10 cellular contexts compared by ENCODE assay signal in genomic region chr18:45688834-45689233, GRCh38. TPM values are rescaled to one million over a fixed set of nuclear protein-coding genes. Genes with fewer than 3 reads are reported as not detected.
DNase-seq lines count a peak whose midpoint lies in the region; ATAC-seq and TF ChIP-seq lines count a peak whose summit lies in the region.
"Had no signal": no experiment of that assay in that cellular context is flagged by ENCODE, and none has a peak within 500 bp of the region (broad histone marks: within the 10 kb centered on the region; RNA-seq: fewer than 3 reads in every experiment).

No MANE protein-coding gene starts in this region.

- H3K36me3 Mint-ChIP-seq in CD4-positive, CD25-positive, alpha-beta regulatory T cell = peaks cover 17% of the 10 kb centered on the region
- H3K36me3 Mint-ChIP-seq in activated T-cell treated with anti-CD3 and anti-CD28 coated beads, Interleukin-2, amount 50 U/mL, for 24 hours (ENCODE audit: low read depth) = no peaks in the 10 kb centered on the region
- H3K36me3 Mint-ChIP-seq in neural progenitor cell = no peaks in the 10 kb centered on the region

- peaks cover 7% of the 10 kb centered on the region for H3K36me3 ChIP-seq in CD4-positive, CD25-positive, alpha-beta regulatory T cell (ENCODE audit: control insufficient read depth, insufficient read depth, low read length)
- H3K36me3 ChIP-seq in neural progenitor cell (no peaks in the 10 kb centered on the region), esophagus squamous epithelium (no peaks in the 10 kb centered on the region)
- H3K36me3 ChIP-seq: ascending aorta had no signal

- no peak overlapping the region for H2AFZ ChIP-seq in neural progenitor cell (replicated peaks)

- peak overlapping the region; percentile 93 to 98 (median 96) for H3K27ac Mint-ChIP-seq in CD4-positive, CD25-positive, alpha-beta regulatory T cell
- H3K27ac Mint-ChIP-seq in activated T-cell treated with anti-CD3 and anti-CD28 coated beads, Interleukin-2, amount 50 U/mL, for 24 hours = peak overlapping the region; percentile 9
- peak overlapping the region; percentile 8 for H3K27ac Mint-ChIP-seq in neural progenitor cell

- no peaks in the 10 kb centered on the region for H4K20me1 ChIP-seq in neural progenitor cell (ENCODE audit: low read depth)

- intact Hi-C loops in esophagus squamous epithelium (cut with DNase I) = loop anchor here (10.0 kb wide), 1 partner anchor 196 kb away; no protein-coding TSS in a partner anchor

- WGBS in esophagus squamous epithelium, 2 donors = 50 to 74% methylated on average over 4 of the region's 4 CpGs

- DNase-seq in CD4-positive, CD25-positive, alpha-beta regulatory T cell = peak; percentile 13 to 81 (median 56)
- peak; percentile 58 for DNase-seq in NB4 (ENCODE audit: low read depth)
- DNase-seq in activated T-cell treated with anti-CD3 and anti-CD28 coated beads, Interleukin-2, amount 50 U/mL, for 24 hours = peak; percentile 68
- no peak for DNase-seq in neural progenitor cell (ENCODE audit: low spot score)
- no peak for DNase-seq in omental fat pad (ENCODE audit: low spot score)
- DNase-seq in amniotic stem cell (lab: John Stamatoyannopoulos, UW) = no peak
- DNase-seq in esophagus squamous epithelium (lab: John Stamatoyannopoulos, UW) = no peak
- DNase-seq: NCI-H1092 treated with DMSO at 0.1 percent for 48 hours had no signal

- peaks cover 22 to 76% (median 59%) of the 10 kb centered on the region in 4 donors for H3K4me1 Mint-ChIP-seq in CD4-positive, CD25-positive, alpha-beta regulatory T cell
- peaks cover 61% of the 10 kb centered on the region for H3K4me1 Mint-ChIP-seq in activated T-cell treated with anti-CD3 and anti-CD28 coated beads, Interleukin-2, amount 50 U/mL, for 24 hours (ENCODE audit: low read depth)
- peaks cover 21% of the 10 kb centered on the region for H3K4me1 Mint-ChIP-seq in neural progenitor cell

- H3K79me2 ChIP-seq in neural progenitor cell (ENCODE audit: low read depth) = no peaks in the 10 kb centered on the region

- TF ChIP-seq POLR2A in NB4 (IDR thresholded peaks at IDR 0.05; ENCODE audit: extremely low read depth, insufficient read length) (no peak), esophagus squamous epithelium (IDR thresholded peaks at IDR 0.05) (no peak)

- peaks cover 0 to 4% of the 10 kb centered on the region in 2 experiments for H3K9me3 ChIP-seq in CD4-positive, CD25-positive, alpha-beta regulatory T cell (ENCODE audit: control insufficient read depth in 2 of 2, low read length in 2 of 2)
- no peaks in the 10 kb centered on the region for H3K9me3 ChIP-seq in neural progenitor cell (ENCODE audit: low read depth)
- H3K9me3 ChIP-seq in esophagus squamous epithelium = no peaks in the 10 kb centered on the region
- H3K9me3 ChIP-seq: ascending aorta had no signal

- ATAC-seq in CD4-positive, CD25-positive, alpha-beta regulatory T cell (ENCODE audit: low read depth in 2 of 2) = peak in 1 of 2 donors; percentile 21
- no peak for ATAC-seq in omental fat pad (ENCODE audit: low FRiP score)
- no peak for ATAC-seq in GM21447 (IDR thresholded peaks at IDR 0.05; ENCODE audit: unreplicated experiment)

- no peak overlapping the region for H3K9ac ChIP-seq in neural progenitor cell

- H3K4me2 ChIP-seq in neural progenitor cell = no peak overlapping the region

- H3K27ac ChIP-seq in CD4-positive, CD25-positive, alpha-beta regulatory T cell (ENCODE audit: insufficient read depth, low read length, poor library complexity, severe bottlenecking) = peak overlapping the region; percentile 68
- H3K27ac ChIP-seq in neural progenitor cell (no peak overlapping the region), esophagus squamous epithelium (no peak overlapping the region)
- H3K27ac ChIP-seq: ascending aorta had no signal

- H3K4me3 ChIP-seq in CD4-positive, CD25-positive, alpha-beta regulatory T cell (ENCODE audit: low read depth, low read length) = peak overlapping the region; percentile 69
- H3K4me3 ChIP-seq in NB4 (ENCODE audit: low read depth, low read length) (no peak overlapping the region), neural progenitor cell (no peak overlapping the region), esophagus squamous epithelium (no peak overlapping the region)
- H3K4me3 ChIP-seq: ascending aorta had no signal

- peak overlapping the region; percentile 85 to 97 (median 96) for H3K4me3 Mint-ChIP-seq in CD4-positive, CD25-positive, alpha-beta regulatory T cell
- peak overlapping the region; percentile 76 for H3K4me3 Mint-ChIP-seq in activated T-cell treated with anti-CD3 and anti-CD28 coated beads, Interleukin-2, amount 50 U/mL, for 24 hours
- no peak overlapping the region for H3K4me3 Mint-ChIP-seq in neural progenitor cell

- peaks cover 0 to 9% (median 0%) of the 10 kb centered on the region in 7 donors for H3K9me3 Mint-ChIP-seq in CD4-positive, CD25-positive, alpha-beta regulatory T cell
- H3K9me3 Mint-ChIP-seq in activated T-cell treated with anti-CD3 and anti-CD28 coated beads, Interleukin-2, amount 50 U/mL, for 24 hours = peaks cover under 1% of the 10 kb centered on the region
- peaks cover 3% of the 10 kb centered on the region for H3K9me3 Mint-ChIP-seq in neural progenitor cell

- peaks cover 69% of the 10 kb centered on the region for H3K4me1 ChIP-seq in CD4-positive, CD25-positive, alpha-beta regulatory T cell (ENCODE audit: control insufficient read depth, insufficient read depth, low read length, poor library complexity, severe bottlenecking)
- H3K4me1 ChIP-seq in neural progenitor cell = no peaks in the 10 kb centered on the region
- peaks cover 0 to 5% (median 0%) of the 10 kb centered on the region in 3 donors for H3K4me1 ChIP-seq in esophagus squamous epithelium
- H3K4me1 ChIP-seq: ascending aorta had no signal

- TF ChIP-seq CTCF in NB4 (IDR thresholded peaks at IDR 0.05; ENCODE audit: low read depth, low read length) (no peak), neural progenitor cell (IDR thresholded peaks at IDR 0.05) (no peak), omental fat pad (IDR thresholded peaks at IDR 0.05) (no peak), esophagus squamous epithelium (IDR thresholded peaks at IDR 0.05) (no peak)

- no peaks in the 10 kb centered on the region for H3K27me3 ChIP-seq in CD4-positive, CD25-positive, alpha-beta regulatory T cell (ENCODE audit: control insufficient read depth, insufficient read depth, low read length)
- no peaks in the 10 kb centered on the region for H3K27me3 ChIP-seq in neural progenitor cell
- peaks cover 0 to 47% (median 0%) of the 10 kb centered on the region in 4 donors for H3K27me3 ChIP-seq in esophagus squamous epithelium
- H3K27me3 ChIP-seq: ascending aorta had no signal

- H3F3A ChIP-seq in neural progenitor cell (ENCODE audit: low read depth) = no peaks in the 10 kb centered on the region

- peaks cover 5% of the 10 kb centered on the region for H3K27me3 Mint-ChIP-seq in CD4-positive, CD25-positive, alpha-beta regulatory T cell
- peaks cover 6% of the 10 kb centered on the region for H3K27me3 Mint-ChIP-seq in activated T-cell treated with anti-CD3 and anti-CD28 coated beads, Interleukin-2, amount 50 U/mL, for 24 hours
- H3K27me3 Mint-ChIP-seq in neural progenitor cell (ENCODE audit: insufficient read depth, low read depth) = peaks cover 4% of the 10 kb centered on the region

RNA-seq across cellular contexts. Expression of gene SLC14A1, which starts 35.1 kb away (rescaled TPM):
- 35.1 TPM for total RNA-seq in CD4-positive, CD25-positive, alpha-beta regulatory T cell
- polyA plus RNA-seq in CD4-positive, CD25-positive, alpha-beta regulatory T cell = 10 to 100 TPM in 2 of 4 donors, 1 to 10 TPM in 2; 7.8 to 16.3 (median 10.2) TPM
- total RNA-seq in neural progenitor cell (ENCODE audit: low replicate concordance) (not detected in 2 replicates), omental fat pad (10 to 100 TPM in 2 of 4 donors, 1 to 10 TPM in 2; 1.2 to 15.1 (median 8.2) TPM), esophagus squamous epithelium (1 to 10 TPM in 1 of 4 donors, under 1 TPM in 2, not detected in 1; 0.53 to 1.1 (median 0.53) TPM)

Comparison
In these comparisons a context has a peak if more than half of its experiments do, and no peak if none do; other contexts are left out.
1. DNase-seq: peak in CD4-positive, CD25-positive, alpha-beta regulatory T cell (3 of 3), NB4 (single experiment) and activated T-cell treated with anti-CD3 and anti-CD28 coated beads, Interleukin-2, amount 50 U/mL, for 24 hours (single experiment); none in neural progenitor cell (single experiment), omental fat pad (single experiment), amniotic stem cell (single experiment) and esophagus squamous epithelium (single experiment).
2. H3K27ac Mint-ChIP-seq: peak in every context shown above with its lines; median percentile 96 in CD4-positive, CD25-positive, alpha-beta regulatory T cell; 9 in activated T-cell treated with anti-CD3 and anti-CD28 coated beads, Interleukin-2, amount 50 U/mL, for 24 hours; 8 in neural progenitor cell.